In genomic region chr6:35248300-35248699, GRCh38 we compare ENCODE assay signal across 1 cellular context.
A peak's percentile ranks its signal among the peaks of the same experiment; 100 is the strongest.
TF ChIP-seq lines count a peak whose summit lies in the region.

No MANE protein-coding gene starts in this region.

TF ChIP-seq in A549, 52 proteins besides CTCF, POLR2A, EP300 and RAD21:
- TF ChIP-seq NFE2L2 (conservative IDR thresholded peaks at IDR 0.05; ENCODE audit: low read length): 0 out of 2 replicates have a peak, but pooled peaks have one; percentile 16
- no peak for TF ChIP-seq NPAS2 (CRISPR knock-in tag; IDR thresholded peaks at IDR 0.05; ENCODE audit: borderline replicate concordance)
- peak; percentile 26 for TF ChIP-seq MAFK (IDR thresholded peaks at IDR 0.05; ENCODE audit: partially characterized antibody)
- TF ChIP-seq SREBF2 (IDR thresholded peaks at IDR 0.05): no peak
- TF ChIP-seq RFX5 (IDR thresholded peaks at IDR 0.05): no peak
- TF ChIP-seq HMGXB4 (CRISPR knock-in tag; IDR thresholded peaks at IDR 0.05; ENCODE audit: borderline replicate concordance): no peak
- TF ChIP-seq E2F6 (IDR thresholded peaks at IDR 0.05; ENCODE audit: borderline replicate concordance, low read depth): no peak
- TF ChIP-seq RARB (CRISPR knock-in tag; IDR thresholded peaks at IDR 0.05): no peak
- TF ChIP-seq JUNB (IDR thresholded peaks at IDR 0.05): no peak
- no peak for TF ChIP-seq RNF2 (IDR thresholded peaks at IDR 0.05; ENCODE audit: borderline replicate concordance, low read depth)
- no peak for TF ChIP-seq EHF (CRISPR knock-in tag; IDR thresholded peaks at IDR 0.05)
- no peak for TF ChIP-seq REST (IDR thresholded peaks at IDR 0.05)
TF ChIP-seq in A549: peak in this region for 2.
